ENCODE assay signal across 14 cellular contexts in the genomic region with DNA sequence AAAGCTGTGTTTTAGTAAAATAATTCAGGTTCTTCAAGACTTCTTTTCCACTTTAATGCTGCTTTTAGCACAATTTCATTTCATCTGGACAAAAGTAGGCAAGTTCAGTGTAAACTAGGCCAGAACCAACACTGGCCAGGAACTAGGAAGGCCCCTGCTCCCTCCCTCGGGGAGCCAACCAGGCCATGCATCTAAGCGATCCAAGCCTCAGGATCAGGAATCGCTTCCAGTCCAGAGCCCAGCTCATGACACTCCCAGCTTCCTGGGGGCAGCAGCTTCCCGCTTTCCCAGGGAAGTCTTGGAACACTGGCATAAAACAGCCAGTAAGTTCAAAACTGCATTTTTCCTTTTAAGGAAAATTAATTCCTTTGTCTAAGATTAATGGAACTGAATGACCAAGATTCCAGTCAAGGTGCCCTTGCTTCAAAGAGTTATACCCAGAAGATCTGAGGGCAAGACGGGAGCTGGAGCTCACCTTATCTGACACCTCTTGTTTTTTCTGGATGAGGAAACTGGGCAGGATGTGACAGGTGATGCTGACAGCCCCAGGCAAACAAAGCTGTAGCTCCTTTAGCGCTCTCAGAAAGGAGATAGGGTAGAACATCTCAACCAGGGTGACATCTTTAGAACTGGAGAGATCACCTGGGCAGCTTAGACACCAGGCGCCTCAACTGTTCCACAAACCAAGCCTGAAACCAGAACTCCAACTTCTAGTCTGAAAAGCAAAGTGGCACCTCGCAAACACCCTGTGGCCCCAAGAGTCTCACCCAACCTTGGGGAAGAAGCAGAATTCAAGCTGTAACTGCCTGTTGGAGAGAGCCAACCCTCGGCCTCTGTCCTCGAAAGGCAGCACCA.
DNase-seq lines count a peak whose midpoint lies in the region; ATAC-seq and TF ChIP-seq lines count a peak whose summit lies in the region.
"Had no signal": no experiment of that assay in that cellular context is flagged by ENCODE, and none has a peak within 500 bp of the region (broad histone marks: within the 10 kb centered on the region; RNA-seq: fewer than 3 reads in every experiment).

No MANE protein-coding gene starts in this region.

- DNase-seq in heart right ventricle (no peak), cardiac septum (ENCODE audit: low spot score) (no peak), chondrocyte (ENCODE audit: low spot score) (no peak), osteocyte (ENCODE audit: extremely low spot score, unreplicated experiment) (no peak), aorta (peak; percentile 44 to 70)
- DNase-seq: activated CD4-positive, alpha-beta T cell treated with anti-CD3 and anti-CD28 coated beads for 4 hours; effector memory CD8-positive, alpha-beta T cell; GF-D8; NCI-H1048; stimulated activated CD4-positive, alpha-beta T cell treated with anti-CD3 and anti-CD28 coated beads, Interleukin-12 subunit alpha, Interleukin-12 subunit beta, amount 100 ng/mL, for 4 hours had no signal

- 69 to 70% methylated on average over 10 of the region's 10 CpGs for WGBS in heart right ventricle, 2 donors
- WGBS in aorta, 2 donors, result 55 to 57% methylated on average over 10 of the region's 10 CpGs

- ATAC-seq in heart right ventricle (no peak), aorta (ENCODE audit: low FRiP score) (no peak), HG03457 (IDR thresholded peaks at IDR 0.05; ENCODE audit: unreplicated experiment) (no peak), GM21360 (IDR thresholded peaks at IDR 0.05; ENCODE audit: unreplicated experiment) (no peak), GM18867 (IDR thresholded peaks at IDR 0.05; ENCODE audit: unreplicated experiment) (no peak)
- ATAC-seq: effector memory CD8-positive, alpha-beta T cell had no signal

- no peaks in the 10 kb centered on the region for H3K9me3 Mint-ChIP-seq in chondrocyte (ENCODE audit: low read depth)
- H3K9me3 Mint-ChIP-seq in osteocyte (ENCODE audit: unreplicated experiment), result no peaks in the 10 kb centered on the region
- H3K9me3 Mint-ChIP-seq: effector memory CD8-positive, alpha-beta T cell had no signal

- no peaks in the 10 kb centered on the region for H3K9me3 ChIP-seq in heart right ventricle
- no peaks in the 10 kb centered on the region for H3K9me3 ChIP-seq in aorta (ENCODE audit: control insufficient read depth, low read length)

- H3K36me3 ChIP-seq in heart right ventricle, result peaks cover 0 to 12% (median 0%) of the 10 kb centered on the region in 9 donors
- no peaks in the 10 kb centered on the region for H3K36me3 ChIP-seq in aorta (ENCODE audit: control insufficient read depth in 1 of 2, insufficient read depth in 2 of 2, low read length in 1 of 2)

- H3K4me1 ChIP-seq in heart right ventricle (peaks cover 36 to 92% (median 71%) of the 10 kb centered on the region in 9 donors), aorta (ENCODE audit: control insufficient read depth in 1 of 2, insufficient read depth in 2 of 2, low read length in 2 of 2) (peaks cover 0 to 5% of the 10 kb centered on the region in 2 donors)

- H3K27ac Mint-ChIP-seq in chondrocyte (ENCODE audit: unreplicated experiment), result peak overlapping the region; percentile 36
- H3K27ac Mint-ChIP-seq in osteocyte (ENCODE audit: unreplicated experiment), result peak overlapping the region; percentile 57

- H3K4me3 ChIP-seq in heart right ventricle (no peak overlapping the region), aorta (ENCODE audit: low read length in 2 of 2) (no peak overlapping the region)
- H3K4me3 ChIP-seq: hepatocyte had no signal

- no peak overlapping the region for H3K4me3 Mint-ChIP-seq in chondrocyte (ENCODE audit: unreplicated experiment)
- H3K4me3 Mint-ChIP-seq in osteocyte (ENCODE audit: unreplicated experiment), result no peak overlapping the region

- TF ChIP-seq CTCF in heart right ventricle (IDR thresholded peaks at IDR 0.05) (no peak), chondrocyte (IDR thresholded peaks at IDR 0.05) (no peak), osteocyte (IDR thresholded peaks at IDR 0.05) (no peak)

- H3K4me1 Mint-ChIP-seq in chondrocyte (ENCODE audit: low read depth), result peaks cover 36% of the 10 kb centered on the region
- peaks cover 49% of the 10 kb centered on the region for H3K4me1 Mint-ChIP-seq in osteocyte (ENCODE audit: unreplicated experiment)

- H3K36me3 Mint-ChIP-seq in chondrocyte (ENCODE audit: low read depth) (peaks cover 2% of the 10 kb centered on the region), osteocyte (ENCODE audit: unreplicated experiment) (peaks cover 3% of the 10 kb centered on the region)

- H3K27me3 ChIP-seq in heart right ventricle, result no peaks in the 10 kb centered on the region
- H3K27me3 ChIP-seq in aorta (ENCODE audit: control insufficient read depth in 1 of 2, insufficient read depth in 2 of 2, low read length in 1 of 2), result no peaks in the 10 kb centered on the region
- H3K27me3 ChIP-seq: hepatocyte had no signal

- intact Hi-C loops in heart right ventricle (cut with DNase I), result no loop called here
- intact Hi-C loops in cardiac septum (cut with DNase I), result no loop called here
- intact Hi-C loops in aorta (cut with DNase I), result no loop called here

- H3K27ac ChIP-seq in heart right ventricle, result peak overlapping the region; percentile 7 to 64 (median 44)
- H3K27ac ChIP-seq in aorta (ENCODE audit: low read depth in 1 of 2, low read length in 2 of 2), result peak overlapping the region in 1 of 2 donors; percentile 45
- H3K27ac ChIP-seq: hepatocyte had no signal

- H3K27me3 Mint-ChIP-seq in chondrocyte (ENCODE audit: low read depth) (no peaks in the 10 kb centered on the region), osteocyte (ENCODE audit: unreplicated experiment) (no peaks in the 10 kb centered on the region)
- H3K27me3 Mint-ChIP-seq: effector memory CD8-positive, alpha-beta T cell had no signal

Comparison
In these comparisons a context has a peak if more than half of its experiments do, and no peak if none do; other contexts are left out.
1. DNase-seq: peak in aorta (2 of 2); none in heart right ventricle (0 of 2), cardiac septum (single experiment), chondrocyte (single experiment) and osteocyte (single experiment).